Comparison of ENCODE assay signal across 19 cellular contexts in genomic region chr7:16564023-16564380, GRCh38. TPM values are rescaled to one million over a fixed set of nuclear protein-coding genes. Genes with fewer than 3 reads are reported as not detected.
DNase-seq lines count a peak whose midpoint lies in the region; ATAC-seq lines count a peak whose summit lies in the region.
"Had no signal": no experiment of that assay in that cellular context is flagged by ENCODE, and none has a peak within 500 bp of the region (broad histone marks: within the 10 kb centered on the region; RNA-seq: fewer than 3 reads in every experiment).

No MANE protein-coding gene starts in this region.

- H3K4me3 ChIP-seq in ACC112 (ENCODE audit: low read depth, low read length), result no peak overlapping the region
- H3K4me3 ChIP-seq: HAP-1, PC-9 had no signal

- no peak overlapping the region for H3K27ac Mint-ChIP-seq in central memory CD8-positive, alpha-beta T cell (ENCODE audit: low read depth)
- H3K27ac Mint-ChIP-seq: type B pancreatic cell had no signal

- H2AFZ ChIP-seq in ACC112 (ENCODE audit: low read length, unreplicated experiment), result peak overlapping the region; percentile 16
- H2AFZ ChIP-seq: PC-9 had no signal

- no peaks in the 10 kb centered on the region for H3K36me3 Mint-ChIP-seq in central memory CD8-positive, alpha-beta T cell (ENCODE audit: insufficient read depth)
- H3K36me3 Mint-ChIP-seq: type B pancreatic cell had no signal

- H3K27ac ChIP-seq in ACC112 (ENCODE audit: low read depth, low read length), result no peak overlapping the region
- H3K27ac ChIP-seq: PC-9 had no signal

- no peaks in the 10 kb centered on the region for H3K27me3 ChIP-seq in ACC112 (ENCODE audit: insufficient read depth, low read length)

- no peaks in the 10 kb centered on the region for H3K9me3 Mint-ChIP-seq in central memory CD8-positive, alpha-beta T cell
- H3K9me3 Mint-ChIP-seq: type B pancreatic cell had no signal

- no peak for DNase-seq in central memory CD8-positive, alpha-beta T cell (ENCODE audit: low spot score in 2 of 2)
- no peak for DNase-seq in cardiac septum (ENCODE audit: low spot score)
- DNase-seq in GM19240 (ENCODE audit: insufficient read length, low spot score), result no peak
- DNase-seq: amygdala; mesendoderm; NCI-H2081 treated with DMSO at 0.1 percent for 48 hours; NCI-H524 treated with DMSO at 0.1 percent for 48 hours; occipital lobe; PC-9; stimulated activated CD4-positive, alpha-beta T cell treated with anti-CD3 and anti-CD28 coated beads, Interleukin-4, amount 100 ng/mL, for 24 hours had no signal

- no peaks in the 10 kb centered on the region for H3K36me3 ChIP-seq in ACC112 (ENCODE audit: insufficient read depth, low read length)
- H3K36me3 ChIP-seq: HAP-1 had no signal

- intact Hi-C loops in cardiac septum (cut with DNase I), result loop anchor here (2.0 to 5.0 kb wide), 4 partner anchors 132 to 485 kb away; no protein-coding TSS in a partner anchor

- H3K4me1 ChIP-seq in ACC112 (ENCODE audit: control insufficient read depth, insufficient read depth, low read length, unreplicated experiment), result peaks cover 6% of the 10 kb centered on the region

- H3K27me3 Mint-ChIP-seq in central memory CD8-positive, alpha-beta T cell, result peaks cover 12% of the 10 kb centered on the region
- H3K27me3 Mint-ChIP-seq: type B pancreatic cell had no signal

- no peaks in the 10 kb centered on the region for H3K79me2 ChIP-seq in ACC112 (ENCODE audit: control insufficient read depth, insufficient read depth, low read length, unreplicated experiment)

- no peak overlapping the region for H3K4me3 Mint-ChIP-seq in central memory CD8-positive, alpha-beta T cell
- H3K4me3 Mint-ChIP-seq: type B pancreatic cell had no signal

- H3K4me1 Mint-ChIP-seq in central memory CD8-positive, alpha-beta T cell, result peaks cover 6% of the 10 kb centered on the region

- peak; percentile 25 for ATAC-seq in GM19324 (IDR thresholded peaks at IDR 0.05; ENCODE audit: low FRiP score, unreplicated experiment)
- ATAC-seq in HG03460 (IDR thresholded peaks at IDR 0.05; ENCODE audit: unreplicated experiment), result peak; percentile 47
- ATAC-seq in central memory CD8-positive, alpha-beta T cell (replicated peaks; ENCODE audit: extremely low read depth, poor library complexity, severe bottlenecking), result peak; percentile 31
- ATAC-seq in GM21723 (IDR thresholded peaks at IDR 0.05; ENCODE audit: unreplicated experiment), result no peak
- ATAC-seq in HG03520 (IDR thresholded peaks at IDR 0.05; ENCODE audit: unreplicated experiment), result no peak

RNA-seq across cellular contexts. Expression of gene LRRC72, which starts 37.4 kb away (rescaled TPM):
- total RNA-seq in cardiac septum, result not detected
- total RNA-seq: epithelial cell of proximal tubule, glomerular endothelial cell, occipital lobe, PC-9 had no signal

Comparison
In these comparisons a context has a peak if more than half of its experiments do, and no peak if none do; other contexts are left out.
1. ATAC-seq: peak in GM19324 (single experiment), HG03460 (single experiment) and central memory CD8-positive, alpha-beta T cell (single experiment); none in GM21723 (single experiment) and HG03520 (single experiment).